8 cellular contexts compared by ENCODE assay signal in the genomic region with DNA sequence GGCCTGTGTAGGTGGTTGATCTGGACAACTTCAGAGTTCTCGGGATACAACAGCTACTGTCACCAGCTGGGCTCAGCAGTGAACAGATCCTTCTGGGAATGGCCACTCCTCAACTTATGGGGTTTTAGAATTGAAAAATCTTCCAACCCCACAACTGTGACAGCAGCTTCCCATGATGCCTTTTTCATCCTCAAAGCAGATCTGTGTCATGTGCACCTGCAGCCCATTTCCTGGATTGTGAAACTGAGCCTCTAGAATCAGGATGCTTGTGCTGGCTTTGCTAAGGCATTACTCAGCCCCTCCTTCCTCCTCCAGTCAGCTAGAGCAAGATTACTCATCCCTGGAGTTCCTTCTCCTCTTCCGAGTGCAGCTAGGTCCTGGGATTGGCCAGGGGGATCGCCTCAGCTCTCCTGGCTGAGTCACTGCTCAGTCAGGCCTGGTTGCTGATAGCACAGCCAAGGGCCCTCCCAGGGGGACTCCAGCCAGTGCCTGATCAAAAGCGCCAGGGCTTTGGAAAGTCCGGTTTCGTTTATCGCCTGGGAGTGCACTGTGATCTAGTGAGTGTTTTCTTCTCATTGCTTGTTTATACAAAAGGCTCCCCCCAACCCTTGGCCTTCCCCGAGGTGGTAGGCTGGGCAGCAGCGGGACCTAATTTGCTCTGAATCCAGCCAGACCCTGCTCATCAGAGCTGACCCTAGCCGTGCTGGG. TPM values are rescaled to one million over a fixed set of nuclear protein-coding genes. Genes with fewer than 3 reads are reported as not detected.
A peak's percentile ranks its signal among the peaks of the same experiment; 100 is the strongest.
DNase-seq lines count a peak whose midpoint lies in the region; ATAC-seq and TF ChIP-seq lines count a peak whose summit lies in the region.

No MANE protein-coding gene starts in this region.

- H3K27me3 Mint-ChIP-seq in activated CD4-positive, alpha-beta T cell treated with anti-CD3 and anti-CD28 coated beads, Interleukin-2, amount 10 ng/mL, durations not matched to agents 24 days and 14 days = no peaks in the 10 kb centered on the region

- DNase-seq in CD1c-positive myeloid dendritic cell (ENCODE audit: extremely low spot score) (peak; percentile 96), NCI-H69 (lab: John Stamatoyannopoulos, UW) (peak; percentile 92), coronary artery (ENCODE audit: low spot score) (peak; percentile 97)
- DNase-seq in activated CD4-positive, alpha-beta T cell treated with anti-CD3 and anti-CD28 coated beads, Interleukin-2, amount 10 ng/mL, durations not matched to agents 24 days and 14 days = peak; percentile 90
- DNase-seq in stimulated activated CD4-positive, alpha-beta T cell treated with anti-CD3 and anti-CD28 coated beads, Interleukin-4, amount 100 ng/mL, for 1 hour = peak; percentile 76

- WGBS in liver = 18% methylated on average over 10 of the region's 10 CpGs

- peak overlapping the region; percentile 78 for H3K27ac Mint-ChIP-seq in activated CD4-positive, alpha-beta T cell treated with anti-CD3 and anti-CD28 coated beads, Interleukin-2, amount 10 ng/mL, durations not matched to agents 24 days and 14 days

- H3K4me3 Mint-ChIP-seq in activated CD4-positive, alpha-beta T cell treated with anti-CD3 and anti-CD28 coated beads, Interleukin-2, amount 10 ng/mL, durations not matched to agents 24 days and 14 days = peak overlapping the region; percentile 29

- peaks cover 45% of the 10 kb centered on the region for H3K4me1 Mint-ChIP-seq in activated CD4-positive, alpha-beta T cell treated with anti-CD3 and anti-CD28 coated beads, Interleukin-2, amount 10 ng/mL, durations not matched to agents 24 days and 14 days

- H3K9ac ChIP-seq in liver (ENCODE audit: low read depth in 1 of 2, low read length in 2 of 2) = peak overlapping the region in 1 of 2 donors; percentile 42

- no peaks in the 10 kb centered on the region for H3K9me3 ChIP-seq in liver (ENCODE audit: control insufficient read depth in 4 of 4, low read length in 3 of 4)

- H3K27ac ChIP-seq in coronary artery (peak overlapping the region; percentile 62 to 72), liver (ENCODE audit: low read depth in 1 of 2, low read length in 2 of 2) (peak overlapping the region; percentile 71 to 80)

- peak overlapping the region; percentile 55 for H3K4me3 ChIP-seq in coronary artery
- peak overlapping the region in 2 of 3 donors; percentile 37 to 49 for H3K4me3 ChIP-seq in liver (ENCODE audit: low read depth in 1 of 3, low read length in 3 of 3)

- peaks cover 5% of the 10 kb centered on the region for H3K36me3 Mint-ChIP-seq in activated CD4-positive, alpha-beta T cell treated with anti-CD3 and anti-CD28 coated beads, Interleukin-2, amount 10 ng/mL, durations not matched to agents 24 days and 14 days (ENCODE audit: low read depth)

- peaks cover 18 to 47% (median 33%) of the 10 kb centered on the region in 4 donors for H3K4me1 ChIP-seq in liver (ENCODE audit: control insufficient read depth in 4 of 4, insufficient read depth in 4 of 4, low read length in 3 of 4)

- peak; percentile 58 to 59 for TF ChIP-seq RAD21 in liver (IDR thresholded peaks at IDR 0.05)

- ATAC-seq in GM19452 (IDR thresholded peaks at IDR 0.05; ENCODE audit: unreplicated experiment) (peak; percentile 53), HG03558 (IDR thresholded peaks at IDR 0.05; ENCODE audit: extremely low read depth, unreplicated experiment) (peak; percentile 42)

- H3K9me3 Mint-ChIP-seq in activated CD4-positive, alpha-beta T cell treated with anti-CD3 and anti-CD28 coated beads, Interleukin-2, amount 10 ng/mL, durations not matched to agents 24 days and 14 days = no peaks in the 10 kb centered on the region

- intact Hi-C loops in activated CD4-positive, alpha-beta T cell treated with anti-CD3 and anti-CD28 coated beads, Interleukin-2, amount 10 ng/mL, durations not matched to agents 24 days and 14 days (cut with micrococcal nuclease) = loop anchor here (1.0 to 5.0 kb wide), 3 partner anchors 10 to 162 kb away; no protein-coding TSS in a partner anchor

- TF ChIP-seq CTCF in coronary artery (IDR thresholded peaks at IDR 0.05) = no peak
- TF ChIP-seq CTCF in liver (IDR thresholded peaks at IDR 0.05; ENCODE audit: low read depth, low read length, missing input control) = no peak

- H3K27me3 ChIP-seq in liver (ENCODE audit: control insufficient read depth in 4 of 4, insufficient read depth in 4 of 4, low read length in 3 of 4) = no peaks in the 10 kb centered on the region

- H3K36me3 ChIP-seq in liver (ENCODE audit: control insufficient read depth in 4 of 4, insufficient read depth in 3 of 4, low read depth in 1 of 4, low read length in 3 of 4) = no peaks in the 10 kb centered on the region

TF ChIP-seq in liver, 16 proteins besides CTCF, POLR2A, EP300 and RAD21:
- TF ChIP-seq GABPA (IDR thresholded peaks at IDR 0.05 in 1 of 2, conservative IDR thresholded peaks at IDR 0.05 in 1 of 2) (no peak), JUND (IDR thresholded peaks at IDR 0.05) (peak; percentile 96 to 97), FOXA2 (IDR thresholded peaks at IDR 0.05) (no peak), RXRA (IDR thresholded peaks at IDR 0.05) (peak; percentile 35 to 61), YY1 (IDR thresholded peaks at IDR 0.05) (peak; percentile 59), NR2F2 (IDR thresholded peaks at IDR 0.05) (peak; percentile 58), HNF4A (conservative IDR thresholded peaks at IDR 0.05) (peak; percentile 48 to 54), FOXA1 (IDR thresholded peaks at IDR 0.05) (no peak), TAF1 (conservative IDR thresholded peaks at IDR 0.05) (no peak), HNF4G (IDR thresholded peaks at IDR 0.05) (no peak), SP1 (IDR thresholded peaks at IDR 0.05) (peak; percentile 71), EGR1 (IDR thresholded peaks at IDR 0.05; ENCODE audit: low read depth in 2 of 2) (no peak)
- TF ChIP-seq, protein P1, sequence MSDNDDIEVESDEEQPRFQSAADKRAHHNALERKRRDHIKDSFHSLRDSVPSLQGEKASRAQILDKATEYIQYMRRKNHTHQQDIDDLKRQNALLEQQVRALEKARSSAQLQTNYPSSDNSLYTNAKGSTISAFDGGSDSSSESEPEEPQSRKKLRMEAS (IDR thresholded peaks at IDR 0.05) = peak; percentile 81
- TF ChIP-seq, protein P2, sequence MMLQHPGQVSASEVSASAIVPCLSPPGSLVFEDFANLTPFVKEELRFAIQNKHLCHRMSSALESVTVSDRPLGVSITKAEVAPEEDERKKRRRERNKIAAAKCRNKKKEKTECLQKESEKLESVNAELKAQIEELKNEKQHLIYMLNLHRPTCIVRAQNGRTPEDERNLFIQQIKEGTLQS (IDR thresholded peaks at IDR 0.05) = peak; percentile 81
- TF ChIP-seq, protein P3, sequence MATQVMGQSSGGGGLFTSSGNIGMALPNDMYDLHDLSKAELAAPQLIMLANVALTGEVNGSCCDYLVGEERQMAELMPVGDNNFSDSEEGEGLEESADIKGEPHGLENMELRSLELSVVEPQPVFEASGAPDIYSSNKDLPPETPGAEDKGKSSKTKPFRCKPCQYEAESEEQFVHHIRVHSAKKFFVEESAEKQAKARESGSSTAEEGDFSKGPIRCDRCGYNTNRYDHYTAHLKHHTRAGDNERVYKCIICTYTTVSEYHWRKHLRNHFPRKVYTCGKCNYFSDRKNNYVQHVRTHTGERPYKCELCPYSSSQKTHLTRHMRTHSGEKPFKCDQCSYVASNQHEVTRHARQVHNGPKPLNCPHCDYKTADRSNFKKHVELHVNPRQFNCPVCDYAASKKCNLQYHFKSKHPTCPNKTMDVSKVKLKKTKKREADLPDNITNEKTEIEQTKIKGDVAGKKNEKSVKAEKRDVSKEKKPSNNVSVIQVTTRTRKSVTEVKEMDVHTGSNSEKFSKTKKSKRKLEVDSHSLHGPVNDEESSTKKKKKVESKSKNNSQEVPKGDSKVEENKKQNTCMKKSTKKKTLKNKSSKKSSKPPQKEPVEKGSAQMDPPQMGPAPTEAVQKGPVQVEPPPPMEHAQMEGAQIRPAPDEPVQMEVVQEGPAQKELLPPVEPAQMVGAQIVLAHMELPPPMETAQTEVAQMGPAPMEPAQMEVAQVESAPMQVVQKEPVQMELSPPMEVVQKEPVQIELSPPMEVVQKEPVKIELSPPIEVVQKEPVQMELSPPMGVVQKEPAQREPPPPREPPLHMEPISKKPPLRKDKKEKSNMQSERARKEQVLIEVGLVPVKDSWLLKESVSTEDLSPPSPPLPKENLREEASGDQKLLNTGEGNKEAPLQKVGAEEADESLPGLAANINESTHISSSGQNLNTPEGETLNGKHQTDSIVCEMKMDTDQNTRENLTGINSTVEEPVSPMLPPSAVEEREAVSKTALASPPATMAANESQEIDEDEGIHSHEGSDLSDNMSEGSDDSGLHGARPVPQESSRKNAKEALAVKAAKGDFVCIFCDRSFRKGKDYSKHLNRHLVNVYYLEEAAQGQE (IDR thresholded peaks at IDR 0.05) = peak; percentile 45
- TF ChIP-seq, protein P4, sequence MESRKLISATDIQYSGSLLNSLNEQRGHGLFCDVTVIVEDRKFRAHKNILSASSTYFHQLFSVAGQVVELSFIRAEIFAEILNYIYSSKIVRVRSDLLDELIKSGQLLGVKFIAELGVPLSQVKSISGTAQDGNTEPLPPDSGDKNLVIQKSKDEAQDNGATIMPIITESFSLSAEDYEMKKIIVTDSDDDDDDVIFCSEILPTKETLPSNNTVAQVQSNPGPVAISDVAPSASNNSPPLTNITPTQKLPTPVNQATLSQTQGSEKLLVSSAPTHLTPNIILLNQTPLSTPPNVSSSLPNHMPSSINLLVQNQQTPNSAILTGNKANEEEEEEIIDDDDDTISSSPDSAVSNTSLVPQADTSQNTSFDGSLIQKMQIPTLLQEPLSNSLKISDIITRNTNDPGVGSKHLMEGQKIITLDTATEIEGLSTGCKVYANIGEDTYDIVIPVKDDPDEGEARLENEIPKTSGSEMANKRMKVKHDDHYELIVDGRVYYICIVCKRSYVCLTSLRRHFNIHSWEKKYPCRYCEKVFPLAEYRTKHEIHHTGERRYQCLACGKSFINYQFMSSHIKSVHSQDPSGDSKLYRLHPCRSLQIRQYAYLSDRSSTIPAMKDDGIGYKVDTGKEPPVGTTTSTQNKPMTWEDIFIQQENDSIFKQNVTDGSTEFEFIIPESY (IDR thresholded peaks at IDR 0.05) = no peak

RNA-seq across cellular contexts. Expression of a gene that starts 2.4 kb away (rescaled TPM):
- total RNA-seq in activated CD4-positive, alpha-beta T cell treated with anti-CD3 and anti-CD28 coated beads, Interleukin-2, amount 10 ng/mL, durations not matched to agents 24 days and 14 days = 46.3 and 52.3 TPM in 2 replicates
- total RNA-seq in liver = 10 to 100 TPM; 10.1 to 27.4 TPM
- 10 to 100 TPM; 12.3 to 14.6 TPM for polyA plus RNA-seq in liver

Comparison
In these comparisons a context has a peak if more than half of its experiments do, and no peak if none do; other contexts are left out.
1. Peak in every context shown above with its lines: DNase-seq, ATAC-seq, H3K4me3 ChIP-seq and H3K27ac ChIP-seq.